In genomic region chr22:20964090-20964798, GRCh38 we compare ENCODE assay signal across 10 cellular contexts. TPM values are rescaled to one million over a fixed set of nuclear protein-coding genes. Genes with fewer than 3 reads are reported as not detected.
DNase-seq lines count a peak whose midpoint lies in the region; ATAC-seq and TF ChIP-seq lines count a peak whose summit lies in the region.
"Had no signal": no experiment of that assay in that cellular context is flagged by ENCODE, and none has a peak within 500 bp of the region (broad histone marks: within the 10 kb centered on the region; RNA-seq: fewer than 3 reads in every experiment).

No MANE protein-coding gene starts in this region.

- 55 to 71% methylated on average over 2 to 4 of the region's 6 CpGs for WGBS in mesodermal cell (ENCODE audit: insufficient coverage in 2 of 2), 2 experiments
- WGBS in upper lobe of left lung, 2 donors, result 51 to 61% methylated on average over 4 to 6 of the region's 6 CpGs

- H3K4me1 ChIP-seq in breast epithelium, result peaks cover 0 to 12% of the 10 kb centered on the region in 2 donors
- peaks cover 2% of the 10 kb centered on the region for H3K4me1 ChIP-seq in mesodermal cell (ENCODE audit: control insufficient read depth, insufficient read depth, low read length, poor library complexity, severe bottlenecking)
- peaks cover 8 to 22% (median 9%) of the 10 kb centered on the region in 4 donors for H3K4me1 ChIP-seq in upper lobe of left lung

- TF ChIP-seq POLR2A in breast epithelium (IDR thresholded peaks at IDR 0.05), result no peak
- TF ChIP-seq POLR2A in upper lobe of left lung (IDR thresholded peaks at IDR 0.05), result no peak

- TF ChIP-seq EP300 in upper lobe of left lung (IDR thresholded peaks at IDR 0.05), result no peak

- intact Hi-C loops in Right ventricle myocardium superior (cut with DNase I), result no loop called here
- intact Hi-C loops in left cardiac atrium (cut with DNase I), result no loop called here
- intact Hi-C loops in breast epithelium (cut with DNase I; ENCODE audit: low total_unique reads), result no loop called here

- H3K27me3 ChIP-seq in breast epithelium (no peaks in the 10 kb centered on the region), upper lobe of left lung (peaks cover 0 to 10% (median 3%) of the 10 kb centered on the region in 4 donors)

- DNase-seq in Right ventricle myocardium superior (peak; percentile 20), left cardiac atrium (no peak), breast epithelium (ENCODE audit: low spot score in 2 of 2) (no peak), upper lobe of left lung (no peak), NCI-H187 treated with DMSO at 0.1 percent for 48 hours (lab: John Stamatoyannopoulos, UW) (no peak)

- H3K4me3 ChIP-seq in breast epithelium (peak overlapping the region in 2 of 3 donors; percentile 50 to 68), mesodermal cell (ENCODE audit: extremely low read depth, insufficient read depth, low read length, poor library complexity, severe bottlenecking) (peak overlapping the region; percentile 14), upper lobe of left lung (peak overlapping the region in 3 of 4 donors; percentile 37 to 47 (median 38))

- no peak for TF ChIP-seq CTCF in breast epithelium (IDR thresholded peaks at IDR 0.05)
- no peak for TF ChIP-seq CTCF in upper lobe of left lung (IDR thresholded peaks at IDR 0.05)

- no peaks in the 10 kb centered on the region for H3K9me3 ChIP-seq in breast epithelium
- no peaks in the 10 kb centered on the region for H3K9me3 ChIP-seq in mesodermal cell (ENCODE audit: control insufficient read depth, low read length)
- no peaks in the 10 kb centered on the region for H3K9me3 ChIP-seq in upper lobe of left lung

- H3K27ac ChIP-seq in breast epithelium (no peak overlapping the region), mesodermal cell (ENCODE audit: low read depth, low read length, severe bottlenecking) (no peak overlapping the region), upper lobe of left lung (no peak overlapping the region)
- H3K27ac ChIP-seq: skin epidermis had no signal

- H3K36me3 ChIP-seq in breast epithelium, result no peaks in the 10 kb centered on the region
- no peaks in the 10 kb centered on the region for H3K36me3 ChIP-seq in mesodermal cell (ENCODE audit: control insufficient read depth, insufficient read depth, low read length)
- H3K36me3 ChIP-seq in upper lobe of left lung, result no peaks in the 10 kb centered on the region

- ATAC-seq in Right ventricle myocardium superior (ENCODE audit: poor library complexity) (no peak), left cardiac atrium (no peak), upper lobe of left lung (ENCODE audit: low FRiP score in 2 of 2) (no peak), GM18498 (IDR thresholded peaks at IDR 0.05; ENCODE audit: unreplicated experiment) (no peak), HG02678 (IDR thresholded peaks at IDR 0.05; ENCODE audit: unreplicated experiment) (no peak)

RNA-seq across cellular contexts. Expression of gene AIFM3, which starts 2.8 kb away (rescaled TPM):
- total RNA-seq in Right ventricle myocardium superior, result 0.67 TPM
- total RNA-seq in left cardiac atrium, result 1 to 10 TPM; 1.5 to 2.4 TPM
- total RNA-seq in breast epithelium, result 1 to 10 TPM; 1.6 to 3.3 (median 2.2) TPM
- polyA plus RNA-seq in mesodermal cell (2013, experiment 1 of 2), result 0.59 TPM
- polyA plus RNA-seq in mesodermal cell (2013, experiment 2 of 2), result 1.1 TPM
- total RNA-seq in upper lobe of left lung, result 1 to 10 TPM; 4.7 to 9.4 (median 6.6) TPM
- total RNA-seq: RPMI7951 had no signal

RNA-seq across cellular contexts. Expression of gene LZTR1, which starts 17.9 kb away (rescaled TPM):
- total RNA-seq in Right ventricle myocardium superior, result 24.7 TPM
- total RNA-seq in left cardiac atrium, result 10 to 100 TPM; 26.9 to 29.1 TPM
- 10 to 100 TPM; 37.6 to 59.0 (median 46.2) TPM for total RNA-seq in breast epithelium
- 28.4 TPM for polyA plus RNA-seq in mesodermal cell (2013, experiment 1 of 2)
- polyA plus RNA-seq in mesodermal cell (2013, experiment 2 of 2), result 21.9 TPM
- 100 to 1,000 TPM in 2 of 6 donors, 10 to 100 TPM in 4; 33.7 to 114 (median 63.2) TPM for total RNA-seq in upper lobe of left lung

RNA-seq across cellular contexts. Expression of gene THAP7, which starts 37.7 kb away (rescaled TPM):
- total RNA-seq in Right ventricle myocardium superior, result 19.4 TPM
- total RNA-seq in left cardiac atrium, result 10 to 100 TPM; 20.9 to 22.1 TPM
- 10 to 100 TPM; 35.8 to 59.9 (median 52.4) TPM for total RNA-seq in breast epithelium
- 15.6 TPM for polyA plus RNA-seq in mesodermal cell (2013, experiment 1 of 2)
- polyA plus RNA-seq in mesodermal cell (2013, experiment 2 of 2), result 12.6 TPM
- total RNA-seq in upper lobe of left lung, result 10 to 100 TPM; 18.9 to 52.4 (median 32.0) TPM

RNA-seq across cellular contexts. Expression of gene CRKL, which starts 47.0 kb away (rescaled TPM):
- total RNA-seq in Right ventricle myocardium superior (50.1 TPM), left cardiac atrium (10 to 100 TPM; 48.7 to 50.2 TPM), breast epithelium (10 to 100 TPM; 36.8 to 46.5 (median 42.3) TPM), upper lobe of left lung (10 to 100 TPM; 35.6 to 65.4 (median 53.4) TPM)
- polyA plus RNA-seq in mesodermal cell (2013, experiment 1 of 2), result 36.1 TPM
- polyA plus RNA-seq in mesodermal cell (2013, experiment 2 of 2), result 32.3 TPM

RNA-seq across cellular contexts. Expression of gene P2RX6, which starts 50.7 kb away (rescaled TPM):
- total RNA-seq in Right ventricle myocardium superior, result 3.9 TPM
- 1 to 10 TPM; 2.2 to 4.6 TPM for total RNA-seq in left cardiac atrium
- 1 to 10 TPM in 1 of 3 donors, not detected in 2; 1.6 TPM for total RNA-seq in breast epithelium
- polyA plus RNA-seq in mesodermal cell (2013, experiment 1 of 2), result 2.5 TPM
- polyA plus RNA-seq in mesodermal cell (2013, experiment 2 of 2), result 2.1 TPM
- total RNA-seq in upper lobe of left lung, result 10 to 100 TPM in 1 of 6 donors, 1 to 10 TPM in 1, under 1 TPM in 4; 0.39 to 22.0 (median 0.65) TPM
